8 cellular contexts compared by ENCODE assay signal in genomic region chr3:184017672-184018423, GRCh38. TPM values are rescaled to one million over a fixed set of nuclear protein-coding genes. Genes with fewer than 3 reads are reported as not detected.
DNase-seq lines count a peak whose midpoint lies in the region; ATAC-seq and TF ChIP-seq lines count a peak whose summit lies in the region.

Gene ABCC5, minus strand, starts transcription at chr3:184017884. Its CDS starts 3,492 bp downstream, at chr3:184014392.

- H3K27ac ChIP-seq in iPS-18a (ENCODE audit: low read length) (peak within 1 kb of the TSS; percentile 70), skeletal muscle tissue (ENCODE audit: low read depth, low read length) (peak within 1 kb of the TSS; percentile 89)

- DNase-seq in A172 (ENCODE audit: low spot score) (peak; percentile 93), NCI-H2107 treated with DMSO at 0.1 percent for 48 hours (lab: John Stamatoyannopoulos, UW; ENCODE audit: unreplicated experiment) (peak; percentile 99), UCSD-AML1 (lab: John Stamatoyannopoulos, UW; ENCODE audit: unreplicated experiment) (peak; percentile 90), brain pericyte (ENCODE audit: low read depth, low spot score) (peak; percentile 70)

- ATAC-seq in HG03066 (IDR thresholded peaks at IDR 0.05; ENCODE audit: low read depth, unreplicated experiment): peak; percentile 99

- peak within 1 kb of the TSS; percentile 94 for H3K4me3 ChIP-seq in iPS-18a (ENCODE audit: low read length)
- H3K4me3 ChIP-seq in skeletal muscle tissue (ENCODE audit: low read length in 3 of 3): peak within 1 kb of the TSS; percentile 96 to 100 (median 98)

- TF ChIP-seq POLR2A in GM18526 (IDR thresholded peaks at IDR 0.05; ENCODE audit: extremely low read depth, insufficient read length): peak; percentile 20

- H3K9ac ChIP-seq in iPS-18a (ENCODE audit: low read length) (peak within 1 kb of the TSS; percentile 84), skeletal muscle tissue (ENCODE audit: low read depth in 1 of 3, low read length in 3 of 3) (peak within 1 kb of the TSS; percentile 90 to 97 (median 91))

- H3K4me1 ChIP-seq in iPS-18a (ENCODE audit: control insufficient read depth, low read depth, low read length) (peaks cover 4% of the 10 kb centered on the region), skeletal muscle tissue (ENCODE audit: control insufficient read depth in 3 of 3, insufficient read depth in 3 of 3, low read length in 3 of 3) (peaks cover 15 to 29% (median 21%) of the 10 kb centered on the region in 3 donors)

- no peaks in the 10 kb centered on the region for H3K36me3 ChIP-seq in iPS-18a (ENCODE audit: control insufficient read depth, low read depth, low read length)
- H3K36me3 ChIP-seq in skeletal muscle tissue (ENCODE audit: control insufficient read depth in 3 of 3, insufficient read depth in 3 of 3, low read length in 3 of 3): peaks cover 5 to 6% (median 5%) of the 10 kb centered on the region in 3 donors

- H3K27me3 ChIP-seq in iPS-18a (ENCODE audit: control insufficient read depth, insufficient read depth, low read length) (no peaks in the 10 kb centered on the region), skeletal muscle tissue (ENCODE audit: control insufficient read depth in 3 of 3, insufficient read depth in 3 of 3, low read length in 3 of 3) (no peaks in the 10 kb centered on the region)

- H3K9me3 ChIP-seq in iPS-18a (ENCODE audit: control insufficient read depth, low read depth, low read length) (no peaks in the 10 kb centered on the region), skeletal muscle tissue (ENCODE audit: control insufficient read depth in 3 of 3, low read length in 3 of 3) (no peaks in the 10 kb centered on the region)

RNA-seq across cellular contexts. Expression of gene ABCC5, which starts in this region (rescaled TPM):
- total RNA-seq in A172 (2014; rRNA removed; shearing (Covaris generic)): 12.8 and 16.6 TPM in 2 replicates
- total RNA-seq in skeletal muscle tissue: 17.7 TPM

Comparison
In these comparisons a context has a peak if more than half of its experiments do, and no peak if none do; other contexts are left out.
1. Peak in every context shown above with its lines: DNase-seq, ATAC-seq, H3K4me3 ChIP-seq and H3K27ac ChIP-seq.